Comparison of ENCODE assay signal across 8 cellular contexts in genomic region chr1:147389532-147390184, GRCh38.
DNase-seq lines count a peak whose midpoint lies in the region; ATAC-seq and TF ChIP-seq lines count a peak whose summit lies in the region.

No MANE protein-coding gene starts in this region.

- H3K4me1 ChIP-seq in mucosa of descending colon (ENCODE audit: low read depth), result no peaks in the 10 kb centered on the region

- peaks cover 6% of the 10 kb centered on the region for H3K9me3 ChIP-seq in mucosa of descending colon

- DNase-seq in A172 (ENCODE audit: low spot score), result peak; percentile 44
- peak; percentile 1 for DNase-seq in GF-D8 (lab: John Stamatoyannopoulos, UW)
- DNase-seq in LNCaP clone FGC (ENCODE audit: low read depth), result peak; percentile 14
- peak; percentile 54 for DNase-seq in SHP77 treated with DMSO at 0.1 percent for 48 hours (lab: John Stamatoyannopoulos, UW)
- peak; percentile 2 for DNase-seq in epithelial cell of proximal tubule (ENCODE audit: low read depth)
- DNase-seq in mucosa of descending colon, result peak in 2 of 3 donors; percentile 16 to 18
- no peak for DNase-seq in mesenteric fat pad (ENCODE audit: low spot score)

- peak; percentile 92 for TF ChIP-seq CTCF in LNCaP clone FGC (IDR thresholded peaks at IDR 0.05; ENCODE audit: control insufficient read depth, extremely low read depth, insufficient read depth)
- peak; percentile 71 for TF ChIP-seq CTCF in epithelial cell of proximal tubule (conservative IDR thresholded peaks at IDR 0.05; ENCODE audit: low read depth, low read length)
- peak; percentile 34 for TF ChIP-seq CTCF in mucosa of descending colon (IDR thresholded peaks at IDR 0.05)

- ATAC-seq in mucosa of descending colon (peak; percentile 80), HG02571 (IDR thresholded peaks at IDR 0.05; ENCODE audit: unreplicated experiment) (no peak)

- no peak overlapping the region for H3K4me3 ChIP-seq in LNCaP clone FGC (ENCODE audit: low read depth, low read length)
- H3K4me3 ChIP-seq in epithelial cell of proximal tubule (ENCODE audit: low read depth, low read length), result no peak overlapping the region
- no peak overlapping the region for H3K4me3 ChIP-seq in mucosa of descending colon

- intact Hi-C loops in mucosa of descending colon (cut with DNase I, micrococcal nuclease), result loop anchor here in 1 of 2 donors (10.0 kb wide), 1 partner anchor 115 kb away; no protein-coding TSS in a partner anchor

- no peaks in the 10 kb centered on the region for H3K36me3 ChIP-seq in mucosa of descending colon (ENCODE audit: low read depth)

Comparison
In these comparisons a context has a peak if more than half of its experiments do, and no peak if none do; other contexts are left out.
1. CTCF ChIP-seq: peak in every context shown above with its lines; median percentile 92 in LNCaP clone FGC; 71 in epithelial cell of proximal tubule; 34 in mucosa of descending colon.